In genomic region chr6:54929245-54929909, GRCh38 we compare ENCODE assay signal across 1 cellular context.
TF ChIP-seq lines count a peak whose summit lies in the region.

No MANE protein-coding gene starts in this region.

TF ChIP-seq in HepG2, 621 proteins besides CTCF, POLR2A, EP300 and RAD21 (continued from another document and continues in another):
- TF ChIP-seq FOXP4 (CRISPR knock-in tag; IDR thresholded peaks at IDR 0.05) (peak; percentile 52), CHD2 (IDR thresholded peaks at IDR 0.05; ENCODE audit: low read depth, low read length) (peak; percentile 27; the same call in 1 of the 2 replicates), ZNF343 (CRISPR knock-in tag; IDR thresholded peaks at IDR 0.05) (no peak), MYPOP (CRISPR knock-in tag; IDR thresholded peaks at IDR 0.05) (no peak; the same call in 1 of the 2 replicates), ZNF644 (CRISPR knock-in tag; IDR thresholded peaks at IDR 0.05; ENCODE audit: low read depth) (peak; percentile 99), PAX8 (CRISPR knock-in tag; IDR thresholded peaks at IDR 0.05; ENCODE audit: borderline replicate concordance) (no peak), NCOR1 (IDR thresholded peaks at IDR 0.05; ENCODE audit: borderline replicate concordance, low read length) (peak; percentile 67), ZNF878 (CRISPR knock-in tag; IDR thresholded peaks at IDR 0.05) (peak; percentile 65; the same call in 1 of the 2 replicates), ZNF503 (CRISPR knock-in tag; IDR thresholded peaks at IDR 0.05) (peak; percentile 6; the same call in 1 of the 2 replicates), ZFP36 (IDR thresholded peaks at IDR 0.05; ENCODE audit: borderline replicate concordance, low read depth, low read length, partially characterized antibody) (no peak), NPAS2 (CRISPR knock-in tag; IDR thresholded peaks at IDR 0.05; ENCODE audit: borderline replicate concordance) (no peak), SMAD9 (CRISPR knock-in tag; IDR thresholded peaks at IDR 0.05) (no peak), TARDBP (CRISPR knock-in tag; IDR thresholded peaks at IDR 0.05) (peak; percentile 32; the same call in 1 of the 2 replicates), NFIC (IDR thresholded peaks at IDR 0.05; ENCODE audit: low read length) (peak; percentile 94), TP53 (CRISPR knock-in tag; conservative IDR thresholded peaks at IDR 0.05) (no peak), HOXA5 (CRISPR knock-in tag; IDR thresholded peaks at IDR 0.05) (peak; percentile 35; the same call in 1 of the 2 replicates), DMTF1 (CRISPR knock-in tag; IDR thresholded peaks at IDR 0.05) (no peak), CBX2 (IDR thresholded peaks at IDR 0.05; ENCODE audit: low read depth, low read length) (no peak), CBX2 (CRISPR knock-in tag; IDR thresholded peaks at IDR 0.05; ENCODE audit: low read depth) (no peak), SAP130 (CRISPR knock-in tag; IDR thresholded peaks at IDR 0.05; ENCODE audit: low read depth) (peak; percentile 75), ZNF564 (CRISPR knock-in tag; IDR thresholded peaks at IDR 0.05) (no peak), DBP (CRISPR knock-in tag; IDR thresholded peaks at IDR 0.05; ENCODE audit: not compliant biosample characterization) (no peak), IKZF4 (CRISPR knock-in tag; IDR thresholded peaks at IDR 0.05; ENCODE audit: borderline replicate concordance, low read depth, not compliant biosample characterization) (no peak), RXRB (CRISPR knock-in tag; IDR thresholded peaks at IDR 0.05; ENCODE audit: borderline replicate concordance) (peak; percentile 50; the same call in 1 of the 2 replicates), CHD4 (IDR thresholded peaks at IDR 0.05; ENCODE audit: borderline replicate concordance, low read length) (peak; percentile 76; the same call in 1 of the 2 replicates), HMG20B (CRISPR knock-in tag; conservative IDR thresholded peaks at IDR 0.05) (no peak), SIX4 (CRISPR knock-in tag; IDR thresholded peaks at IDR 0.05) (peak; percentile 90; the same call in 1 of the 2 replicates), CREB1 (IDR thresholded peaks at IDR 0.05) (no peak), CREB1 (CRISPR knock-in tag; IDR thresholded peaks at IDR 0.05) (peak; percentile 24; the same call in 1 of the 2 replicates), GMEB2 (CRISPR knock-in tag; IDR thresholded peaks at IDR 0.05; ENCODE audit: low read depth) (no peak), ZNF615 (CRISPR knock-in tag; IDR thresholded peaks at IDR 0.05; ENCODE audit: borderline replicate concordance) (no peak), RARA (CRISPR knock-in tag; IDR thresholded peaks at IDR 0.05) (peak; percentile 36; the same call in 1 of the 2 replicates), IRF2 (CRISPR knock-in tag; IDR thresholded peaks at IDR 0.05) (peak; percentile 65; the same call in 1 of the 2 replicates), GATAD2A (CRISPR knock-in tag; IDR thresholded peaks at IDR 0.05) (peak; percentile 91), RFX5 (IDR thresholded peaks at IDR 0.05; ENCODE audit: low read depth, low read length) (0 out of 2 replicates have a peak, but pooled peaks have one; percentile 28)
- TF ChIP-seq, protein P1, sequence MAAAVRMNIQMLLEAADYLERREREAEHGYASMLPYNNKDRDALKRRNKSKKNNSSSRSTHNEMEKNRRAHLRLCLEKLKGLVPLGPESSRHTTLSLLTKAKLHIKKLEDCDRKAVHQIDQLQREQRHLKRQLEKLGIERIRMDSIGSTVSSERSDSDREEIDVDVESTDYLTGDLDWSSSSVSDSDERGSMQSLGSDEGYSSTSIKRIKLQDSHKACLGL (CRISPR knock-in tag; IDR thresholded peaks at IDR 0.05) = no peak
- TF ChIP-seq, protein P2, sequence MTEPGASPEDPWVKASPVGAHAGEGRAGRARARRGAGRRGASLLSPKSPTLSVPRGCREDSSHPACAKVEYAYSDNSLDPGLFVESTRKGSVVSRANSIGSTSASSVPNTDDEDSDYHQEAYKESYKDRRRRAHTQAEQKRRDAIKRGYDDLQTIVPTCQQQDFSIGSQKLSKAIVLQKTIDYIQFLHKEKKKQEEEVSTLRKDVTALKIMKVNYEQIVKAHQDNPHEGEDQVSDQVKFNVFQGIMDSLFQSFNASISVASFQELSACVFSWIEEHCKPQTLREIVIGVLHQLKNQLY (CRISPR knock-in tag; IDR thresholded peaks at IDR 0.05) = 0 out of 2 replicates have a peak, but pooled peaks have one; percentile 49
- TF ChIP-seq, protein P3, sequence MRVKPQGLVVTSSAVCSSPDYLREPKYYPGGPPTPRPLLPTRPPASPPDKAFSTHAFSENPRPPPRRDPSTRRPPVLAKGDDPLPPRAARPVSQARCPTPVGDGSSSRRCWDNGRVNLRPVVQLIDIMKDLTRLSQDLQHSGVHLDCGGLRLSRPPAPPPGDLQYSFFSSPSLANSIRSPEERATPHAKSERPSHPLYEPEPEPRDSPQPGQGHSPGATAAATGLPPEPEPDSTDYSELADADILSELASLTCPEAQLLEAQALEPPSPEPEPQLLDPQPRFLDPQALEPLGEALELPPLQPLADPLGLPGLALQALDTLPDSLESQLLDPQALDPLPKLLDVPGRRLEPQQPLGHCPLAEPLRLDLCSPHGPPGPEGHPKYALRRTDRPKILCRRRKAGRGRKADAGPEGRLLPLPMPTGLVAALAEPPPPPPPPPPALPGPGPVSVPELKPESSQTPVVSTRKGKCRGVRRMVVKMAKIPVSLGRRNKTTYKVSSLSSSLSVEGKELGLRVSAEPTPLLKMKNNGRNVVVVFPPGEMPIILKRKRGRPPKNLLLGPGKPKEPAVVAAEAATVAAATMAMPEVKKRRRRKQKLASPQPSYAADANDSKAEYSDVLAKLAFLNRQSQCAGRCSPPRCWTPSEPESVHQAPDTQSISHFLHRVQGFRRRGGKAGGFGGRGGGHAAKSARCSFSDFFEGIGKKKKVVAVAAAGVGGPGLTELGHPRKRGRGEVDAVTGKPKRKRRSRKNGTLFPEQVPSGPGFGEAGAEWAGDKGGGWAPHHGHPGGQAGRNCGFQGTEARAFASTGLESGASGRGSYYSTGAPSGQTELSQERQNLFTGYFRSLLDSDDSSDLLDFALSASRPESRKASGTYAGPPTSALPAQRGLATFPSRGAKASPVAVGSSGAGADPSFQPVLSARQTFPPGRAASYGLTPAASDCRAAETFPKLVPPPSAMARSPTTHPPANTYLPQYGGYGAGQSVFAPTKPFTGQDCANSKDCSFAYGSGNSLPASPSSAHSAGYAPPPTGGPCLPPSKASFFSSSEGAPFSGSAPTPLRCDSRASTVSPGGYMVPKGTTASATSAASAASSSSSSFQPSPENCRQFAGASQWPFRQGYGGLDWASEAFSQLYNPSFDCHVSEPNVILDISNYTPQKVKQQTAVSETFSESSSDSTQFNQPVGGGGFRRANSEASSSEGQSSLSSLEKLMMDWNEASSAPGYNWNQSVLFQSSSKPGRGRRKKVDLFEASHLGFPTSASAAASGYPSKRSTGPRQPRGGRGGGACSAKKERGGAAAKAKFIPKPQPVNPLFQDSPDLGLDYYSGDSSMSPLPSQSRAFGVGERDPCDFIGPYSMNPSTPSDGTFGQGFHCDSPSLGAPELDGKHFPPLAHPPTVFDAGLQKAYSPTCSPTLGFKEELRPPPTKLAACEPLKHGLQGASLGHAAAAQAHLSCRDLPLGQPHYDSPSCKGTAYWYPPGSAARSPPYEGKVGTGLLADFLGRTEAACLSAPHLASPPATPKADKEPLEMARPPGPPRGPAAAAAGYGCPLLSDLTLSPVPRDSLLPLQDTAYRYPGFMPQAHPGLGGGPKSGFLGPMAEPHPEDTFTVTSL (CRISPR knock-in tag; IDR thresholded peaks at IDR 0.05; ENCODE audit: borderline replicate concordance) = peak; percentile 99
- TF ChIP-seq, protein P4, sequence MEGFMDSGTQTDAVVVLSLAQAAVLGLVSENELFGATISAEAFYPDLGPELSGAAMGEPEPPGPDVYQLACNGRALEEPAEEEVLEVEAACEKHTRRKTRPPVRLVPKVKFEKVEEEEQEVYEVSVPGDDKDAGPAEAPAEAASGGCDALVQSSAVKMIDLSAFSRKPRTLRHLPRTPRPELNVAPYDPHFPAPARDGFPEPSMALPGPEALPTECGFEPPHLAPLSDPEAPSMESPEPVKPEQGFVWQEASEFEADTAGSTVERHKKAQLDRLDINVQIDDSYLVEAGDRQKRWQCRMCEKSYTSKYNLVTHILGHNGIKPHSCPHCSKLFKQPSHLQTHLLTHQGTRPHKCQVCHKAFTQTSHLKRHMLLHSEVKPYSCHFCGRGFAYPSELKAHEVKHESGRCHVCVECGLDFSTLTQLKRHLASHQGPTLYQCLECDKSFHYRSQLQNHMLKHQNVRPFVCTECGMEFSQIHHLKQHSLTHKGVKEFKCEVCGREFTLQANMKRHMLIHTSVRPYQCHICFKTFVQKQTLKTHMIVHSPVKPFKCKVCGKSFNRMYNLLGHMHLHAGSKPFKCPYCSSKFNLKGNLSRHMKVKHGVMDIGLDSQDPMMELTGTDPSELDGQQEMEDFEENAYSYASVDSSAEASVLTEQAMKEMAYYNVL (CRISPR knock-in tag; IDR thresholded peaks at IDR 0.05; ENCODE audit: borderline replicate concordance) = no peak
- TF ChIP-seq, protein P5, sequence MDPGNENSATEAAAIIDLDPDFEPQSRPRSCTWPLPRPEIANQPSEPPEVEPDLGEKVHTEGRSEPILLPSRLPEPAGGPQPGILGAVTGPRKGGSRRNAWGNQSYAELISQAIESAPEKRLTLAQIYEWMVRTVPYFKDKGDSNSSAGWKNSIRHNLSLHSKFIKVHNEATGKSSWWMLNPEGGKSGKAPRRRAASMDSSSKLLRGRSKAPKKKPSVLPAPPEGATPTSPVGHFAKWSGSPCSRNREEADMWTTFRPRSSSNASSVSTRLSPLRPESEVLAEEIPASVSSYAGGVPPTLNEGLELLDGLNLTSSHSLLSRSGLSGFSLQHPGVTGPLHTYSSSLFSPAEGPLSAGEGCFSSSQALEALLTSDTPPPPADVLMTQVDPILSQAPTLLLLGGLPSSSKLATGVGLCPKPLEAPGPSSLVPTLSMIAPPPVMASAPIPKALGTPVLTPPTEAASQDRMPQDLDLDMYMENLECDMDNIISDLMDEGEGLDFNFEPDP (CRISPR knock-in tag; conservative IDR thresholded peaks at IDR 0.05) = no peak
